16 cellular contexts compared by ENCODE assay signal in the genomic region with DNA sequence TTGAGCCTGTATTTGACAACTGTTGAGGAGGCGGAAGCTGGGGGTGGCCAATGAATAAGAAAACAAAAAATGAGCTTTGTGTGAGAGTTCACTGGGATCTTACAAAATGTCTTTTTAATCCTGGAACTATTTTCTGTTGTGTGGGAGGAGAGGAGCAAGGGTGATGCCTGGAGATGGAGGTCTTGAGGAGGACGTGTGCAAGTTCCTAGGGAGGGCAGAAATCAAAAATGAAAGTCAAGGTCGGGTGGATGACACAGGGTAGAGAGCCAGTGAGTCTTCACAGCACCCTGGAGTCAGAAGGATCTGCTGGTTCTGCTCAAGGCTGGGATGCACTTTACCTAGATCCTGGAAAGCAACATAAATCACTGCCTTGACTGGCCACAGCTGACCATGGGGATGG.
DNase-seq lines count a peak whose midpoint lies in the region; ATAC-seq and TF ChIP-seq lines count a peak whose summit lies in the region.
"Had no signal": no experiment of that assay in that cellular context is flagged by ENCODE, and none has a peak within 500 bp of the region (broad histone marks: within the 10 kb centered on the region; RNA-seq: fewer than 3 reads in every experiment).

No MANE protein-coding gene starts in this region.

- H3K4me1 Mint-ChIP-seq in activated CD4-positive, alpha-beta memory T cell treated with anti-CD3 and anti-CD28 coated beads, Interleukin-2, amount 10 ng/mL, durations not matched to agents 7 days and 5 days: peaks cover 13% of the 10 kb centered on the region

- H3K14ac ChIP-seq in mesenchymal stem cell (ENCODE audit: low read length in 2 of 2): no peak overlapping the region

- no peak overlapping the region for H3K23ac ChIP-seq in mesenchymal stem cell (ENCODE audit: low read length in 2 of 2)

- no peak overlapping the region for H4K8ac ChIP-seq in mesenchymal stem cell (ENCODE audit: low read length)

- peak overlapping the region in 1 of 2 experiments; percentile 57 for H3K4ac ChIP-seq in mesenchymal stem cell (ENCODE audit: low read depth in 1 of 2, low read length in 2 of 2)

- no peak overlapping the region for H2BK5ac ChIP-seq in mesenchymal stem cell (ENCODE audit: low read depth, low read length, poor library complexity, severe bottlenecking)

- H3K36me3 Mint-ChIP-seq in activated CD4-positive, alpha-beta memory T cell treated with anti-CD3 and anti-CD28 coated beads, Interleukin-2, amount 10 ng/mL, durations not matched to agents 7 days and 5 days (ENCODE audit: low read depth): no peaks in the 10 kb centered on the region
- H3K36me3 Mint-ChIP-seq: mesothelial cell of epicardium had no signal

- peaks cover 17% of the 10 kb centered on the region for H3K27me3 Mint-ChIP-seq in activated CD4-positive, alpha-beta memory T cell treated with anti-CD3 and anti-CD28 coated beads, Interleukin-2, amount 10 ng/mL, durations not matched to agents 7 days and 5 days

- H3K27ac ChIP-seq in mesenchymal stem cell (ENCODE audit: low read length, poor library complexity, severe bottlenecking) (no peak overlapping the region), esophagus squamous epithelium (no peak overlapping the region)

- H3K9me3 Mint-ChIP-seq in activated CD4-positive, alpha-beta memory T cell treated with anti-CD3 and anti-CD28 coated beads, Interleukin-2, amount 10 ng/mL, durations not matched to agents 7 days and 5 days: no peaks in the 10 kb centered on the region
- H3K9me3 Mint-ChIP-seq: activated naive CD4-positive, alpha-beta T cell treated with anti-CD3 and anti-CD28 coated beads for 36 hours; mesothelial cell of epicardium had no signal

- TF ChIP-seq CTCF in AG10803 (conservative IDR thresholded peaks at IDR 0.05; ENCODE audit: low read length) (no peak), esophagus squamous epithelium (IDR thresholded peaks at IDR 0.05) (no peak)

- no peak overlapping the region for H2BK120ac ChIP-seq in mesenchymal stem cell (ENCODE audit: low read depth, low read length)

- peaks cover 10% of the 10 kb centered on the region for H3K4me1 ChIP-seq in mesenchymal stem cell (ENCODE audit: control insufficient read depth, insufficient read depth, low read depth, low read length)
- peaks cover 0 to 4% (median 0%) of the 10 kb centered on the region in 3 donors for H3K4me1 ChIP-seq in esophagus squamous epithelium

- peak overlapping the region; percentile 17 to 38 for H2BK12ac ChIP-seq in mesenchymal stem cell (ENCODE audit: low read length in 2 of 2)

- no peak overlapping the region for H3K27ac Mint-ChIP-seq in activated CD4-positive, alpha-beta memory T cell treated with anti-CD3 and anti-CD28 coated beads, Interleukin-2, amount 10 ng/mL, durations not matched to agents 7 days and 5 days
- H3K27ac Mint-ChIP-seq: activated naive CD4-positive, alpha-beta T cell treated with anti-CD3 and anti-CD28 coated beads for 36 hours had no signal

- H3K4me3 Mint-ChIP-seq in activated CD4-positive, alpha-beta memory T cell treated with anti-CD3 and anti-CD28 coated beads, Interleukin-2, amount 10 ng/mL, durations not matched to agents 7 days and 5 days: peak overlapping the region; percentile 31
- H3K4me3 Mint-ChIP-seq: activated naive CD4-positive, alpha-beta T cell treated with anti-CD3 and anti-CD28 coated beads for 36 hours; mesothelial cell of epicardium had no signal

- no peak overlapping the region for H3K4me2 ChIP-seq in mesenchymal stem cell (ENCODE audit: low read length, poor library complexity, severe bottlenecking)

- 77% methylated on average over 3 of the region's 3 CpGs for WGBS in mesenchymal stem cell
- 55 to 65% methylated on average over 3 of the region's 3 CpGs for WGBS in esophagus squamous epithelium, 2 donors

- H3K4me3 ChIP-seq in AG10803 (ENCODE audit: low read length): peak overlapping the region; percentile 20
- H3K4me3 ChIP-seq in mesenchymal stem cell (ENCODE audit: insufficient read depth in 1 of 2, low read depth in 1 of 2, low read length in 2 of 2): peak overlapping the region in 1 of 2 experiments; percentile 63
- no peak overlapping the region for H3K4me3 ChIP-seq in esophagus squamous epithelium
- H3K4me3 ChIP-seq: ovary, spleen had no signal

- H3K79me1 ChIP-seq in mesenchymal stem cell (replicated peaks; ENCODE audit: low read length, poor library complexity, severe bottlenecking): no peaks in the 10 kb centered on the region

- TF ChIP-seq POLR2A in esophagus squamous epithelium (IDR thresholded peaks at IDR 0.05): no peak

- CTCF ChIA-PET in activated CD4-positive, alpha-beta memory T cell treated with anti-CD3 and anti-CD28 coated beads, Interleukin-2, amount 10 ng/mL, durations not matched to agents 7 days and 5 days (lab: Charles Lee): interaction anchor here (0.8 to 8.1 kb wide), 4 partner anchors 21 to 220 kb away, joined by 3 to 278 read pairs (median 4); no protein-coding TSS in a partner anchor

- no peaks in the 10 kb centered on the region for H3K9me3 ChIP-seq in mesenchymal stem cell (ENCODE audit: control insufficient read depth, low read length)
- H3K9me3 ChIP-seq in esophagus squamous epithelium: no peaks in the 10 kb centered on the region
- H3K9me3 ChIP-seq: ovary, spleen had no signal

- no peak overlapping the region for H2BK15ac ChIP-seq in mesenchymal stem cell (ENCODE audit: low read depth, poor library complexity, severe bottlenecking)

- no peak overlapping the region for H3K18ac ChIP-seq in mesenchymal stem cell (ENCODE audit: low read depth in 1 of 2, low read length in 2 of 2)

- ATAC-seq in GM19351 (IDR thresholded peaks at IDR 0.05; ENCODE audit: unreplicated experiment): peak; percentile 42

- peak overlapping the region; percentile 66 for H3K9ac ChIP-seq in mesenchymal stem cell (ENCODE audit: low read length)

- no peak overlapping the region for H2AK5ac ChIP-seq in mesenchymal stem cell (ENCODE audit: low read length, severe bottlenecking)

- intact Hi-C loops in esophagus squamous epithelium (cut with DNase I): no loop called here

- no peak overlapping the region for H4K91ac ChIP-seq in mesenchymal stem cell (ENCODE audit: low read length)

- H3K36me3 ChIP-seq in mesenchymal stem cell (ENCODE audit: control insufficient read depth in 1 of 2, insufficient read depth in 2 of 2, low read depth in 1 of 2, low read length in 2 of 2) (no peaks in the 10 kb centered on the region), esophagus squamous epithelium (no peaks in the 10 kb centered on the region)
- H3K36me3 ChIP-seq: ovary, spleen had no signal

- peaks cover 0 to 2% of the 10 kb centered on the region in 2 experiments for H3K27me3 ChIP-seq in mesenchymal stem cell (ENCODE audit: control insufficient read depth in 1 of 2, insufficient read depth in 1 of 2, low read length in 2 of 2)
- H3K27me3 ChIP-seq in esophagus squamous epithelium: peaks cover 0 to 21% (median 0%) of the 10 kb centered on the region in 4 donors
- H3K27me3 ChIP-seq: ovary had no signal

- peak; percentile 13 for DNase-seq in AG10803 (ENCODE audit: low read depth)
- DNase-seq in activated CD4-positive, alpha-beta memory T cell treated with anti-CD3 and anti-CD28 coated beads, Interleukin-2, amount 10 ng/mL, durations not matched to agents 7 days and 5 days: no peak
- DNase-seq in mesenchymal stem cell: peak; percentile 19
- no peak for DNase-seq in esophagus squamous epithelium (lab: John Stamatoyannopoulos, UW)
- no peak for DNase-seq in activated gamma-delta T cell (lab: John Stamatoyannopoulos, UW)
- DNase-seq in nucleus accumbens (lab: John Stamatoyannopoulos, UW): no peak
- DNase-seq in NOMO-1 (lab: John Stamatoyannopoulos, UW; ENCODE audit: unreplicated experiment in 2 of 2): no peak
- DNase-seq: activated naive CD4-positive, alpha-beta T cell treated with anti-CD3 and anti-CD28 coated beads for 36 hours; AML-193; NCI-H2081 treated with DMSO at 0.1 percent for 48 hours; NCI-H69; spleen; T-helper 9 cell had no signal

- POLR2A ChIA-PET in activated CD4-positive, alpha-beta memory T cell treated with anti-CD3 and anti-CD28 coated beads, Interleukin-2, amount 10 ng/mL, durations not matched to agents 7 days and 5 days (lab: Charles Lee): interaction anchor here (0.9 kb wide), 1 partner anchor 29 kb away, joined by 4 read pairs; no protein-coding TSS in a partner anchor

- H2AFZ ChIP-seq in mesenchymal stem cell (ENCODE audit: low read depth, low read length): no peak overlapping the region

Comparison
In these comparisons a context has a peak if more than half of its experiments do, and no peak if none do; other contexts are left out.
1. DNase-seq: peak in AG10803 (single experiment) and mesenchymal stem cell (single experiment); none in activated CD4-positive, alpha-beta memory T cell treated with anti-CD3 and anti-CD28 coated beads, Interleukin-2, amount 10 ng/mL, durations not matched to agents 7 days and 5 days (single experiment), esophagus squamous epithelium (single experiment), activated gamma-delta T cell (single experiment), nucleus accumbens (0 of 56) and NOMO-1 (0 of 2).